30 cellular contexts compared by ENCODE assay signal in the genomic region with DNA sequence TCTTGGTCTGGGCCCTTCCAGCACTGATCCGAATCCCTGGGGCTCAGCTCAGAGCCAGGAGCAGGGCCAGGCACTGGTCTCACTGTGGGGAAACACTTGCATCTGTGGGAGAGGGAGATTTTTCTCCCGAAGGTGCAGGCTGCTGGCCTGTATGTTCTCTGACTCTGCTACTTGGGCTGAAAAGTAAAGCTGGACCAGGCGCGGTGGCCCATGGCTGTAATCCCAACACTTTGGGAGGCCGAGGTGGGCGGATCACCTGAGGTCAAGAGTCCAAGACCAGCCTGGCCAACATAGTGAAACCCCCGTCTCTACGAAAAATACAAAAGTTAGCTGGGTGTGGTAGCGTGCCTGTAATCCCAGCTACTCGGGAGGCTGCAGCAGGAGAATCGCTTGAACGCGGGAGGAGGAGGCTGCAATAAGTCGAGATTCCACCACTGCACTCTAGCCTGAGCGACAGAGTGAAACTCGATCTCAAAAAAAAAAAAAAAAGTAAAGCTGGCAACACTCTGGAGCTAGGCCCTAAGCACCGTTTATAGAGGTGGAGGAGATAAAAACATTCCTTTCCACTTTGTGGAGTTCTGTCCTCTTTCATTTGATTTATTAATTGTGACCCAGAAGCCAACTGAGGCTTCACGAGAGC. TPM values are rescaled to one million over a fixed set of nuclear protein-coding genes. Genes with fewer than 3 reads are reported as not detected.
DNase-seq lines count a peak whose midpoint lies in the region; ATAC-seq and TF ChIP-seq lines count a peak whose summit lies in the region.
"Had no signal": no experiment of that assay in that cellular context is flagged by ENCODE, and none has a peak within 500 bp of the region (broad histone marks: within the 10 kb centered on the region; RNA-seq: fewer than 3 reads in every experiment).

No MANE protein-coding gene starts in this region.

- peak overlapping the region; percentile 38 to 96 (median 90) for H3K27ac ChIP-seq in heart left ventricle
- H3K27ac ChIP-seq in stomach smooth muscle (ENCODE audit: low read length), result peak overlapping the region; percentile 82
- H3K27ac ChIP-seq: hepatocyte, left lung, neutrophil, SK-N-MC, spleen, WERI-Rb-1 had no signal

- H3K9me3 Mint-ChIP-seq in chondrocyte (ENCODE audit: low read depth), result peaks cover 3% of the 10 kb centered on the region
- peaks cover 3% of the 10 kb centered on the region for H3K9me3 Mint-ChIP-seq in nephron
- H3K9me3 Mint-ChIP-seq in WTC11, result no peaks in the 10 kb centered on the region
- no peaks in the 10 kb centered on the region for H3K9me3 Mint-ChIP-seq in activated T-cell treated with anti-CD3 and anti-CD28 coated beads, Interleukin-2, amount 50 U/mL, for 24 hours
- H3K9me3 Mint-ChIP-seq: activated CD4-positive, alpha-beta T cell treated with anti-CD3 and anti-CD28 coated beads, Interleukin-2, amount 10 ng/mL, durations not matched to agents 7 days and 5 days; activated naive CD8-positive, alpha-beta T cell treated with anti-CD3 and anti-CD28 coated beads for 36 hours; activated T-helper 2 cell treated with anti-CD3 and anti-CD28 coated beads, Interferon-gamma antibody, Interleukin-2, Interleukin-4, amounts not matched to agents 10 μg/mL and 5 μg/mL and 100 μg/mL, durations not matched to agents 14 hours and 24 hours and 36 hours; H9; stimulated activated memory B cell treated with anti-CD40 and anti-IgM and Interleukin-4, amounts not matched to agents 10 μg/mL and 1 μg/mL and 100 μg/mL, for 72 hours had no signal

- no peak for TF ChIP-seq CTCF in chondrocyte (IDR thresholded peaks at IDR 0.05)
- TF ChIP-seq CTCF in heart left ventricle (IDR thresholded peaks at IDR 0.05), result no peak
- no peak for TF ChIP-seq CTCF in nephron (IDR thresholded peaks at IDR 0.05; ENCODE audit: unreplicated experiment in 3 of 3)
- no peak for TF ChIP-seq CTCF in WTC11 (IDR thresholded peaks at IDR 0.05)

- ATAC-seq in heart left ventricle (peak in 1 of 4 donors; percentile 24), WTC11 (no peak)
- ATAC-seq: left lung; stimulated activated memory B cell treated with anti-CD40 and anti-IgM and Interleukin-4, amounts not matched to agents 10 μg/mL and 1 μg/mL and 100 μg/mL, for 72 hours had no signal

- H3K9ac ChIP-seq in stomach smooth muscle (ENCODE audit: low read length in 2 of 2), result peak overlapping the region in 1 of 2 donors; percentile 42

- H3K36me3 ChIP-seq in heart left ventricle (peaks cover 0 to 20% (median 0%) of the 10 kb centered on the region in 9 donors), stomach smooth muscle (ENCODE audit: control insufficient read depth in 2 of 2, insufficient read depth in 2 of 2, low read length in 2 of 2) (peaks cover 5 to 9% of the 10 kb centered on the region in 2 donors)
- H3K36me3 ChIP-seq: left lung, neutrophil, spleen, WERI-Rb-1 had no signal

- H3K4me3 ChIP-seq in heart left ventricle, result no peak overlapping the region
- H3K4me3 ChIP-seq in stomach smooth muscle (ENCODE audit: low read length in 2 of 2), result no peak overlapping the region
- H3K4me3 ChIP-seq: hepatocyte, left lung, SK-N-MC, spleen had no signal

- no peak overlapping the region for H3K4me3 Mint-ChIP-seq in chondrocyte (ENCODE audit: unreplicated experiment)
- H3K4me3 Mint-ChIP-seq in nephron, result peak overlapping the region in 1 of 3 experiments; percentile 12
- no peak overlapping the region for H3K4me3 Mint-ChIP-seq in WTC11
- H3K4me3 Mint-ChIP-seq in activated T-cell treated with anti-CD3 and anti-CD28 coated beads, Interleukin-2, amount 50 U/mL, for 24 hours, result no peak overlapping the region
- H3K4me3 Mint-ChIP-seq: activated CD4-positive, alpha-beta T cell treated with anti-CD3 and anti-CD28 coated beads, Interleukin-2, amount 10 ng/mL, durations not matched to agents 7 days and 5 days; activated naive CD8-positive, alpha-beta T cell treated with anti-CD3 and anti-CD28 coated beads for 36 hours; H9; stimulated activated memory B cell treated with anti-CD40 and anti-IgM and Interleukin-4, amounts not matched to agents 10 μg/mL and 1 μg/mL and 100 μg/mL, for 72 hours had no signal

- CTCF ChIA-PET in WTC11 (lab: Charles Lee), result interaction anchor here (0.7 to 2.1 kb wide), 3 partner anchors 8 to 45 kb away, joined by 3 to 9 read pairs (median 7); no protein-coding TSS in a partner anchor

- H3K9me3 ChIP-seq in heart left ventricle, result peaks cover 0 to 1% (median 0%) of the 10 kb centered on the region in 12 donors
- H3K9me3 ChIP-seq in stomach smooth muscle (ENCODE audit: control insufficient read depth in 2 of 2, low read length in 2 of 2), result no peaks in the 10 kb centered on the region
- H3K9me3 ChIP-seq: left lung, neutrophil, spleen had no signal

- H3K4me1 ChIP-seq in heart left ventricle (peaks cover 0 to 87% (median 34%) of the 10 kb centered on the region in 12 donors), stomach smooth muscle (ENCODE audit: control insufficient read depth, insufficient read depth, low read length) (peaks cover 88% of the 10 kb centered on the region)
- H3K4me1 ChIP-seq: left lung, spleen had no signal

- peaks cover 31% of the 10 kb centered on the region for H3K36me3 Mint-ChIP-seq in chondrocyte (ENCODE audit: low read depth)
- no peaks in the 10 kb centered on the region for H3K36me3 Mint-ChIP-seq in nephron (ENCODE audit: low read depth)
- no peaks in the 10 kb centered on the region for H3K36me3 Mint-ChIP-seq in WTC11
- no peaks in the 10 kb centered on the region for H3K36me3 Mint-ChIP-seq in activated T-cell treated with anti-CD3 and anti-CD28 coated beads, Interleukin-2, amount 50 U/mL, for 24 hours (ENCODE audit: low read depth)
- H3K36me3 Mint-ChIP-seq: activated naive CD8-positive, alpha-beta T cell treated with anti-CD3 and anti-CD28 coated beads for 36 hours; stimulated activated memory B cell treated with anti-CD40 and anti-IgM and Interleukin-4, amounts not matched to agents 10 μg/mL and 1 μg/mL and 100 μg/mL, for 72 hours had no signal

- WGBS in heart left ventricle, 4 donors, result 46 to 73% (median 57%) methylated on average over 18 of the region's 18 CpGs

- H3K27me3 Mint-ChIP-seq in chondrocyte (ENCODE audit: low read depth) (no peaks in the 10 kb centered on the region), nephron (ENCODE audit: low read depth) (peaks cover 15% of the 10 kb centered on the region), WTC11 (ENCODE audit: low read depth) (peaks cover 5% of the 10 kb centered on the region; the same call in 1 of the 2 replicates)
- H3K27me3 Mint-ChIP-seq in activated T-cell treated with anti-CD3 and anti-CD28 coated beads, Interleukin-2, amount 50 U/mL, for 24 hours, result peaks cover 9% of the 10 kb centered on the region
- H3K27me3 Mint-ChIP-seq: activated CD4-positive, alpha-beta T cell treated with anti-CD3 and anti-CD28 coated beads, Interleukin-2, amount 10 ng/mL, durations not matched to agents 7 days and 5 days had no signal

- DNase-seq in chondrocyte (ENCODE audit: low spot score) (no peak), heart left ventricle (peak in 1 of 5 donors; percentile 28), NCI-H1436 (lab: John Stamatoyannopoulos, UW) (no peak), WTC11 (ENCODE audit: low spot score) (no peak), SKM-1 (lab: John Stamatoyannopoulos, UW; ENCODE audit: unreplicated experiment) (no peak)
- DNase-seq in activated T-cell treated with anti-CD3 and anti-CD28 coated beads, Interleukin-2, amount 50 U/mL, for 24 hours, result no peak
- DNase-seq: activated CD4-positive, alpha-beta T cell treated with anti-CD3 and anti-CD28 coated beads, Interleukin-2, amount 10 ng/mL, durations not matched to agents 7 days and 5 days; activated CD8-positive, alpha-beta memory T cell treated with anti-CD3 and anti-CD28 coated beads, Interleukin-2, amount 50 U/mL, for 4 hours; activated naive CD8-positive, alpha-beta T cell treated with anti-CD3 and anti-CD28 coated beads for 36 hours; C1 segment of cervical spinal cord; cerebellar nuclear complex; H9; Karpas-422; left lung; NCI-H1930; NCI-H2227 treated with DMSO at 0.1 percent for 48 hours; NCI-H69; spleen; stimulated activated CD4-positive, alpha-beta T cell treated with anti-CD3 and anti-CD28 coated beads, Interleukin-2, amount 100 ng/mL, for 48 hours; T-helper 9 cell; WERI-Rb-1 had no signal

- H3K27me3 ChIP-seq in heart left ventricle (no peaks in the 10 kb centered on the region), stomach smooth muscle (ENCODE audit: control insufficient read depth in 1 of 2, insufficient read depth in 2 of 2, low read length in 2 of 2) (no peaks in the 10 kb centered on the region)
- H3K27me3 ChIP-seq: hepatocyte had no signal

- no peak for TF ChIP-seq POLR2A in heart left ventricle (IDR thresholded peaks at IDR 0.05)

- peaks cover 72% of the 10 kb centered on the region for H3K4me1 Mint-ChIP-seq in chondrocyte (ENCODE audit: low read depth)
- peaks cover 65% of the 10 kb centered on the region for H3K4me1 Mint-ChIP-seq in nephron
- peaks cover 2% of the 10 kb centered on the region; the same call in 1 of the 2 replicates for H3K4me1 Mint-ChIP-seq in WTC11
- H3K4me1 Mint-ChIP-seq in activated T-cell treated with anti-CD3 and anti-CD28 coated beads, Interleukin-2, amount 50 U/mL, for 24 hours (ENCODE audit: low read depth), result no peaks in the 10 kb centered on the region
- H3K4me1 Mint-ChIP-seq: activated CD4-positive, alpha-beta T cell treated with anti-CD3 and anti-CD28 coated beads, Interleukin-2, amount 10 ng/mL, durations not matched to agents 7 days and 5 days; activated naive CD8-positive, alpha-beta T cell treated with anti-CD3 and anti-CD28 coated beads for 36 hours; stimulated activated memory B cell treated with anti-CD40 and anti-IgM and Interleukin-4, amounts not matched to agents 10 μg/mL and 1 μg/mL and 100 μg/mL, for 72 hours had no signal

- H3K27ac Mint-ChIP-seq in chondrocyte (ENCODE audit: unreplicated experiment), result peak overlapping the region; percentile 42
- H3K27ac Mint-ChIP-seq in nephron, result peak overlapping the region; percentile 22 to 80 (median 76)
- no peak overlapping the region for H3K27ac Mint-ChIP-seq in WTC11
- H3K27ac Mint-ChIP-seq in activated T-cell treated with anti-CD3 and anti-CD28 coated beads, Interleukin-2, amount 50 U/mL, for 24 hours, result no peak overlapping the region
- H3K27ac Mint-ChIP-seq: activated CD4-positive, alpha-beta T cell treated with anti-CD3 and anti-CD28 coated beads, Interleukin-2, amount 10 ng/mL, durations not matched to agents 7 days and 5 days; activated T-helper 2 cell treated with anti-CD3 and anti-CD28 coated beads, Interferon-gamma antibody, Interleukin-2, Interleukin-4, amounts not matched to agents 10 μg/mL and 5 μg/mL and 100 μg/mL, durations not matched to agents 14 hours and 24 hours and 36 hours; stimulated activated memory B cell treated with anti-CD40 and anti-IgM and Interleukin-4, amounts not matched to agents 10 μg/mL and 1 μg/mL and 100 μg/mL, for 72 hours had no signal

- intact Hi-C loops in heart left ventricle (cut with DNase I), result no loop called here

- POLR2A ChIA-PET in WTC11 (lab: Charles Lee), result interaction anchor here (0.7 kb wide), 1 partner anchor 192 kb away, joined by 4 read pairs; no protein-coding TSS in a partner anchor

TF ChIP-seq in WTC11, 78 proteins besides CTCF, POLR2A, EP300 and RAD21 (continues in another document):
- no peak for TF ChIP-seq ZNF232 (CRISPR knock-in tag; IDR thresholded peaks at IDR 0.05)

RNA-seq across cellular contexts. Expression of gene JPH2, which starts 41.7 kb away (rescaled TPM):
- 46.6 to 75.9 TPM (median 71.2 TPM) in 3 replicates for total RNA-seq in chondrocyte
- 100 to 1,000 TPM in 8 of 9 donors, 10 to 100 TPM in 1; 99.5 to 219 (median 166) TPM for total RNA-seq in heart left ventricle
- 100 to 1,000 TPM; 129 to 144 TPM for polyA plus RNA-seq in heart left ventricle
- 0.81 to 1.1 TPM (median 0.94 TPM) in 3 replicates for total RNA-seq in WTC11 (2021)
- total RNA-seq: activated CD4-positive, alpha-beta T cell treated with anti-CD3 and anti-CD28 coated beads, Interleukin-2, amount 10 ng/mL, durations not matched to agents 7 days and 5 days; activated T-helper 2 cell treated with anti-CD3 and anti-CD28 coated beads, Interferon-gamma antibody, Interleukin-2, Interleukin-4, amounts not matched to agents 10 μg/mL and 5 μg/mL and 100 μg/mL, durations not matched to agents 14 hours and 24 hours and 36 hours; mononuclear cell; pulmonary artery endothelial cell had no signal

Comparison
In these comparisons a context has a peak if more than half of its experiments do, and no peak if none do; other contexts are left out.
1. H3K27ac Mint-ChIP-seq: peak in chondrocyte (single experiment) and nephron (3 of 3); none in WTC11 (single experiment) and activated T-cell treated with anti-CD3 and anti-CD28 coated beads, Interleukin-2, amount 50 U/mL, for 24 hours (single experiment).
2. RNA of gene JPH2, which starts 41.7 kb away (total RNA-seq): 99.5 to 219 TPM in heart left ventricle and 46.6 to 75.9 TPM in chondrocyte; 0.81 to 1.1 TPM in WTC11; every median in the first group is over 10 times any median in the second.